ENCODE assay signal across 1 cellular context in genomic region chr12:53201170-53201541, GRCh38.
TF ChIP-seq lines count a peak whose summit lies in the region.

No MANE protein-coding gene starts in this region.

TF ChIP-seq in K562, 482 proteins besides CTCF, POLR2A, EP300 and RAD21 (continues in another document):
- peak; percentile 70 for TF ChIP-seq MTA2 (IDR thresholded peaks at IDR 0.05; ENCODE audit: low read depth)
- 0 out of 2 replicates have a peak, but pooled peaks have one; percentile 22 for TF ChIP-seq FOXM1 (IDR thresholded peaks at IDR 0.05; ENCODE audit: low read depth)
- no peak for TF ChIP-seq FOXM1 (CRISPR knock-in tag; IDR thresholded peaks at IDR 0.05; ENCODE audit: low read depth)
- 0 out of 2 replicates have a peak, but pooled peaks have one; percentile 38 for TF ChIP-seq NBN (IDR thresholded peaks at IDR 0.05; ENCODE audit: low read depth)
- peak; percentile 71 for TF ChIP-seq RFX1 (IDR thresholded peaks at IDR 0.05)
- no peak for TF ChIP-seq HDAC1 (IDR thresholded peaks at IDR 0.05)
- peak; percentile 23; the same call in 1 of the 2 replicates for TF ChIP-seq NFIC (IDR thresholded peaks at IDR 0.05)
- no peak for TF ChIP-seq POLR3G (IDR thresholded peaks at IDR 0.05; ENCODE audit: extremely low read depth, insufficient read length, insufficient replicate concordance)
- no peak for TF ChIP-seq JUN (IDR thresholded peaks at IDR 0.05; ENCODE audit: borderline replicate concordance, low read depth, low read length)
- TF ChIP-seq JUN (CRISPR knock-in tag; IDR thresholded peaks at IDR 0.05; ENCODE audit: borderline replicate concordance): no peak
- TF ChIP-seq NCOA1 (IDR thresholded peaks at IDR 0.05; ENCODE audit: low read depth): 0 out of 2 replicates have a peak, but pooled peaks have one; percentile 9
- TF ChIP-seq ZNF398 (CRISPR knock-in tag; IDR thresholded peaks at IDR 0.05): no peak
- TF ChIP-seq HDAC2 (IDR thresholded peaks at IDR 0.05): peak; percentile 28; the same call in 1 of the 2 replicates
- TF ChIP-seq RAD51 (IDR thresholded peaks at IDR 0.05; ENCODE audit: borderline replicate concordance, low read depth): 0 out of 2 replicates have a peak, but pooled peaks have one; percentile 4
- no peak for TF ChIP-seq MBD1 (CRISPR knock-in tag; IDR thresholded peaks at IDR 0.05)
- TF ChIP-seq ZFX (CRISPR knock-in tag; IDR thresholded peaks at IDR 0.05): no peak
- no peak for TF ChIP-seq DNMT1 (IDR thresholded peaks at IDR 0.05)
- TF ChIP-seq ZBTB43 (CRISPR knock-in tag; IDR thresholded peaks at IDR 0.05): no peak
- no peak for TF ChIP-seq ZBTB49 (CRISPR knock-in tag; IDR thresholded peaks at IDR 0.05; ENCODE audit: borderline replicate concordance)
- no peak for TF ChIP-seq ZBTB26 (CRISPR knock-in tag; IDR thresholded peaks at IDR 0.05)
- TF ChIP-seq TAL1 (IDR thresholded peaks at IDR 0.05): peak; percentile 79
- TF ChIP-seq CBFA2T3 (IDR thresholded peaks at IDR 0.05): peak; percentile 87
- TF ChIP-seq MITF (IDR thresholded peaks at IDR 0.05): no peak
- TF ChIP-seq IRF9 (tag; IDR thresholded peaks at IDR 0.05): no peak
- TF ChIP-seq HOMEZ (CRISPR knock-in tag; IDR thresholded peaks at IDR 0.05): no peak
- no peak for TF ChIP-seq E4F1 (CRISPR knock-in tag; IDR thresholded peaks at IDR 0.05; ENCODE audit: borderline replicate concordance)
- 0 out of 2 replicates have a peak, but pooled peaks have one; percentile 16 for TF ChIP-seq LEF1 (IDR thresholded peaks at IDR 0.05)
- TF ChIP-seq ZBTB11 (CRISPR knock-in tag; IDR thresholded peaks at IDR 0.05): no peak
- peak; percentile 50; the same call in 1 of the 2 replicates for TF ChIP-seq KLF16 (IDR thresholded peaks at IDR 0.05)
- TF ChIP-seq ARID1B (IDR thresholded peaks at IDR 0.05): peak; percentile 87
- peak; percentile 85 for TF ChIP-seq TEAD4 (IDR thresholded peaks at IDR 0.05; ENCODE audit: low read length)
- no peak for TF ChIP-seq TEAD4 (CRISPR knock-in tag; IDR thresholded peaks at IDR 0.05; ENCODE audit: borderline replicate concordance)
- TF ChIP-seq KDM1A (IDR thresholded peaks at IDR 0.05): peak; percentile 37 to 47; a peak in 2 of 4 replicates
- peak; percentile 85 for TF ChIP-seq DPF2 (IDR thresholded peaks at IDR 0.05)
- TF ChIP-seq CBFA2T2 (conservative IDR thresholded peaks at IDR 0.05): peak; percentile 74
- TF ChIP-seq ZNF644 (tag; IDR thresholded peaks at IDR 0.05; ENCODE audit: low read depth): no peak
- TF ChIP-seq EHMT2 (IDR thresholded peaks at IDR 0.05): peak; percentile 23; the same call in 1 of the 2 replicates
- peak in 1 of 2 experiments; percentile 40; a peak in 1 of 4 replicates for TF ChIP-seq TEAD1 (CRISPR knock-in tag; IDR thresholded peaks at IDR 0.05)
- TF ChIP-seq TCF3 (CRISPR knock-in tag; IDR thresholded peaks at IDR 0.05): peak; percentile 80
- TF ChIP-seq SMARCA4 (IDR thresholded peaks at IDR 0.05): peak; percentile 77
- no peak for TF ChIP-seq ZNF121 (CRISPR knock-in tag; conservative IDR thresholded peaks at IDR 0.05)
- TF ChIP-seq MIER1 (IDR thresholded peaks at IDR 0.05; ENCODE audit: low read depth): peak; percentile 57; the same call in 1 of the 2 replicates
- peak; percentile 70 for TF ChIP-seq NCOR1 (IDR thresholded peaks at IDR 0.05)
- peak in 1 of 2 experiments; percentile 91; a peak in 2 of 4 replicates for TF ChIP-seq MLLT1 (IDR thresholded peaks at IDR 0.05)
